ENCODE assay signal across 8 cellular contexts in the genomic region with DNA sequence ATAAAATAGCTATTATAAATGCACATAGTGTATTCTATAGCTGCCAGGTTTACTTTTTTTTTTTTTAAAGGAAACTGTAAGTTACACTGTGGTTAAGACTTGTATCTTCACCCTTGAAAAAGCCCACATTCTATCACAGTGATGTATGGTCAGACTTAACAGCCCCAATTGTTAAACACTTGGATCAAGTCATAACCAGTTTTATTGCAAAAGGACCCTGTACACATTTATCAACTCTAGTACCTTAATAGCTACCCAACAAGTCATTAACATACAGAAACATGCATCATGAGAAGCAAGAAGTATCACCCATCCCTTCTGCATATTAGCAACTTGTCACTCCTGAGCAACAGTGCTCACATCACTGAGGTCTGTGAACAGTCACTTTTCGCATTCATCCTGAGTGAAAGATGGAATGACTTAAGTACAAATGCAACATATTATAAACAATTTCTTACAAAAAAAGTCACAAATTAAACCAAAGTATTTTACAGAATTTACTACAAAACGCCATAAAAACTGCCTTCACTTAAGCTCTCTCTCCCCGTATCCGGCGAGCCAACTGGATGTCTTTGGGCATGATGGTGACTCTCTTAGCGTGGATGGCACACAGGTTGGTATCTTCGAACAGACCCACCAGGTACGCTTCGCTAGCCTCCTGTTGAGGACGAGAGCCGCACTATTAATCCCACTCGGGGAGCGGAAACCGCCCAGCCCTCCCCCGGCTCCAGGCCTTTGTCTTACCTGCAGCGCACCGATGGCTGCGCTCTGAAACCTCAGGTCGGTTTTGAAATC. TPM values are rescaled to one million over a fixed set of nuclear protein-coding genes. Genes with fewer than 3 reads are reported as not detected.
DNase-seq lines count a peak whose midpoint lies in the region; ATAC-seq and TF ChIP-seq lines count a peak whose summit lies in the region.
"Not testable (repeated sequence)": the region's sequence is repeated elsewhere in the genome, so short reads cannot be mapped to it uniquely, and the experiment has no call there.

No MANE protein-coding gene starts in this region.

- peaks cover 13 to 35% (median 27%) of the 10 kb centered on the region in 5 donors for H3K36me3 Mint-ChIP-seq in naive thymus-derived CD4-positive, alpha-beta T cell

- BruUV-seq in Panc1 (replicated peaks; lab: Mats Ljungman, UMichigan), result TSS peak; percentile 87

- not testable (repeated sequence) for TF ChIP-seq CTCF in AG10803 (conservative IDR thresholded peaks at IDR 0.05; ENCODE audit: low read length); HEK293 (tag by site-specific recombination; IDR thresholded peaks at IDR 0.05); Panc1 (IDR thresholded peaks at IDR 0.05); dorsolateral prefrontal cortex (IDR thresholded peaks at IDR 0.05 in 54 of 56, conservative IDR thresholded peaks at IDR 0.05 in 2 of 56; ENCODE audit: low read depth in 1 of 56, partially characterized antibody in 56 of 56)

- POLR2A ChIA-PET in HEK293 (lab: Yijun Ruan, JAX) (interaction anchor here (0.6 to 8.1 kb wide), 11 partner anchors 13 to 258 kb away, joined by 3 to 234 read pairs (median 5); partner anchors contain the start of genes GALK1, TRIM65 and WBP2), Panc1 (lab: Charles Lee) (interaction anchor here (0.6 to 0.9 kb wide), 2 partner anchors 31 to 77 kb away, joined by 3 read pairs; partner anchors contain the start of gene WBP2)
- POLR2A ChIA-PET in naive thymus-derived CD4-positive, alpha-beta T cell (lab: Charles Lee), result interaction anchor here (0.6 to 11.0 kb wide), 22 partner anchors 7 to 975 kb away, joined by 3 to 244 read pairs (median 4); partner anchors contain the start of genes GALK1, MIF4GD, TRIM65 and UNC13D

- WGBS in iPS DF 6.9 (ENCODE audit: insufficient coverage, insufficient read length), result no CpG with 5 or more reads among the region's 19 CpGs

- peaks cover 13% of the 10 kb centered on the region; the same call in 1 of the 2 replicates for H3K4me1 ChIP-seq in HEK293 (ENCODE audit: control insufficient read depth, insufficient read depth, low read length)
- peaks cover 30% of the 10 kb centered on the region for H3K4me1 ChIP-seq in Panc1 (ENCODE audit: control insufficient read depth, insufficient read depth, low read length)
- H3K4me1 ChIP-seq in iPS DF 6.9 (ENCODE audit: control insufficient read depth, insufficient read depth, low read length), result not testable (repeated sequence)
- peaks cover 21 to 25% of the 10 kb centered on the region in 2 donors for H3K4me1 ChIP-seq in naive thymus-derived CD4-positive, alpha-beta T cell (ENCODE audit: control insufficient read depth in 2 of 2, insufficient read depth in 2 of 2, low read length in 2 of 2)

- ATAC-seq in Panc1; naive thymus-derived CD4-positive, alpha-beta T cell: not testable (repeated sequence)

- not testable (repeated sequence) for H3K27me3 ChIP-seq in Panc1 (ENCODE audit: control insufficient read depth, insufficient read depth, low read length); dorsolateral prefrontal cortex; iPS DF 6.9 (ENCODE audit: control insufficient read depth, insufficient read depth, low read length); naive thymus-derived CD4-positive, alpha-beta T cell (ENCODE audit: control insufficient read depth in 2 of 2, insufficient read depth in 2 of 2, low read length in 2 of 2)

- not testable (repeated sequence) for H3K27me3 Mint-ChIP-seq in naive thymus-derived CD4-positive, alpha-beta T cell

- peak overlapping the region; percentile 57 to 95 (median 91) for H3K27ac Mint-ChIP-seq in naive thymus-derived CD4-positive, alpha-beta T cell

- peaks cover 16 to 59% (median 47%) of the 10 kb centered on the region in 7 donors for H3K4me1 Mint-ChIP-seq in naive thymus-derived CD4-positive, alpha-beta T cell

- H3K4me3 Mint-ChIP-seq in naive thymus-derived CD4-positive, alpha-beta T cell, result peak overlapping the region; percentile 83 to 99 (median 96)

- in situ Hi-C loops in Panc1 (cut with HindIII; ENCODE audit: low pct_unique_long_range_greater_than_20kb, low sequenced_read_pairs), result not testable (repeated sequence)

- H3K36me3 ChIP-seq in HEK293 (ENCODE audit: control insufficient read depth in 2 of 2, insufficient read depth in 1 of 2, low read length in 2 of 2), result peaks cover 0 to 49% of the 10 kb centered on the region in 2 experiments; a peak in 2 of 3 replicates
- H3K36me3 ChIP-seq in Panc1 (ENCODE audit: control insufficient read depth, insufficient read depth, low read length), result peaks cover 28% of the 10 kb centered on the region
- peaks cover 15% of the 10 kb centered on the region; the same call in 1 of the 2 replicates for H3K36me3 ChIP-seq in iPS DF 6.9 (ENCODE audit: control insufficient read depth, insufficient read depth, low read length)
- peaks cover 14 to 31% (median 23%) of the 10 kb centered on the region in 3 experiments for H3K36me3 ChIP-seq in naive thymus-derived CD4-positive, alpha-beta T cell (ENCODE audit: control insufficient read depth in 2 of 3, insufficient read depth in 3 of 3, low read length in 3 of 3)

- DNase-seq in AG10803 (ENCODE audit: low read depth); Panc1 (ENCODE audit: low read depth, low spot score); iPS DF 6.9 (ENCODE audit: low read depth, low spot score): not testable (repeated sequence)
- DNase-seq in activated gamma-delta T cell treated with Interleukin-2 at 50 U/mL for 16 hours, result peak; percentile 23
- DNase-seq in dorsolateral prefrontal cortex, result peak in 1 of 10 donors; percentile 45
- DNase-seq in naive thymus-derived CD4-positive, alpha-beta T cell, result peak in 2 of 9 donors; percentile 34 to 36
- DNase-seq in stimulated activated CD8-positive, alpha-beta memory T cell treated with anti-CD3 and anti-CD28 coated beads, Interleukin-4, amount 100 ng/mL, for 48 hours, result peak; percentile 51

- H3K4me3 ChIP-seq in AG10803 (ENCODE audit: low read length) (peak overlapping the region; percentile 91), HEK293 (ENCODE audit: low read depth, low read length) (peak overlapping the region; percentile 72), Panc1 (ENCODE audit: low read depth in 2 of 2, low read length in 2 of 2) (peak overlapping the region; percentile 94 to 95), dorsolateral prefrontal cortex (peak overlapping the region; percentile 58 to 100 (median 94)), iPS DF 6.9 (ENCODE audit: low read length) (peak overlapping the region; percentile 98)
- H3K4me3 ChIP-seq in naive thymus-derived CD4-positive, alpha-beta T cell (ENCODE audit: low read length), result peak overlapping the region; percentile 85

- H3K9me3 ChIP-seq in HEK293 (ENCODE audit: control insufficient read depth, insufficient read depth, low read depth, low read length); Panc1 (ENCODE audit: control insufficient read depth, insufficient read depth, low read depth, low read length); iPS DF 6.9 (ENCODE audit: control insufficient read depth, insufficient read depth, low read length); naive thymus-derived CD4-positive, alpha-beta T cell (ENCODE audit: control insufficient read depth in 2 of 3, low read length in 3 of 3): not testable (repeated sequence)

- CTCF ChIA-PET in HEK293 (lab: Yijun Ruan, JAX), result interaction anchor here (0.6 to 9.4 kb wide), 9 partner anchors 10 to 705 kb away, joined by 3 to 73 read pairs (median 3); partner anchors contain the start of genes GALK1 and RECQL5
- CTCF ChIA-PET in Panc1 (lab: Charles Lee), result interaction anchor here (0.6 kb wide), 1 partner anchor 80 kb away, joined by 7 read pairs; no protein-coding TSS in a partner anchor
- CTCF ChIA-PET in naive thymus-derived CD4-positive, alpha-beta T cell (lab: Charles Lee), result interaction anchor here (0.8 to 1.5 kb wide), 4 partner anchors 10 to 25 kb away, joined by 4 to 8 read pairs (median 4); partner anchors contain the start of gene GALK1

- peak overlapping the region; percentile 94; the same call in 1 of the 2 replicates for H3K27ac ChIP-seq in HEK293 (ENCODE audit: extremely low read depth, low read depth, low read length)
- peak overlapping the region; percentile 92 for H3K27ac ChIP-seq in Panc1 (ENCODE audit: low read length)
- peak overlapping the region; percentile 49 to 99 (median 97) for H3K27ac ChIP-seq in dorsolateral prefrontal cortex
- not testable (repeated sequence) for H3K27ac ChIP-seq in iPS DF 6.9 (ENCODE audit: low read length)
- peak overlapping the region; percentile 98 for H3K27ac ChIP-seq in naive thymus-derived CD4-positive, alpha-beta T cell (ENCODE audit: low read depth, low read length)

- peaks cover 0 to 15% (median 0%) of the 10 kb centered on the region in 11 donors for H3K9me3 Mint-ChIP-seq in naive thymus-derived CD4-positive, alpha-beta T cell

- intact Hi-C loops in Panc1 (cut with micrococcal nuclease; ENCODE audit: unreplicated experiment), result not testable (repeated sequence)
- intact Hi-C loops in dorsolateral prefrontal cortex (cut with DNase I), result loop anchor here in 1 of 2 donors (10.0 kb wide), 2 partner anchors 47 to 117 kb away; partner anchors contain the start of gene TRIM65
- intact Hi-C loops in naive thymus-derived CD4-positive, alpha-beta T cell (cut with micrococcal nuclease), result loop anchor here in 1 of 2 donors (5.0 kb wide), 2 partner anchors 49 to 64 kb away; partner anchors contain the start of gene UNC13D

TF ChIP-seq in HEK293, 187 proteins besides CTCF, POLR2A, EP300 and RAD21:
- peak; percentile 73 for TF ChIP-seq ZBTB17 (tag by site-specific recombination; IDR thresholded peaks at IDR 0.05)

RNA-seq across cellular contexts. Expression of gene UNK, which starts 6.3 kb away (rescaled TPM):
- total RNA-seq in Panc1 (2021; ENCODE audit: unreplicated experiment) (32.1 TPM), dorsolateral prefrontal cortex (10 to 100 TPM; 20.6 to 51.6 (median 29.4) TPM)
- polyA plus RNA-seq in Panc1 (2012; ENCODE audit: insufficient read length), result 24.3 TPM
- 10 to 100 TPM; 32.0 to 49.8 (median 41.0) TPM for total RNA-seq in naive thymus-derived CD4-positive, alpha-beta T cell
- 10 to 100 TPM; 21.5 to 22.1 TPM for polyA plus RNA-seq in naive thymus-derived CD4-positive, alpha-beta T cell

RNA-seq across cellular contexts. Expression of gene GALK1, which starts 13.3 kb away (rescaled TPM):
- total RNA-seq in Panc1 (2021; ENCODE audit: unreplicated experiment) (35.8 TPM), dorsolateral prefrontal cortex (10 to 100 TPM in 114 of 120 experiments, 1 to 10 TPM in 6; 6.0 to 32.0 (median 16.1) TPM)
- 51.2 TPM for polyA plus RNA-seq in Panc1 (2012; ENCODE audit: insufficient read length)
- total RNA-seq in naive thymus-derived CD4-positive, alpha-beta T cell, result 10 to 100 TPM in 4 of 5 experiments, 1 to 10 TPM in 1; 9.9 to 42.9 (median 22.1) TPM
- polyA plus RNA-seq in naive thymus-derived CD4-positive, alpha-beta T cell, result 10 to 100 TPM; 12.8 to 18.9 TPM

RNA-seq across cellular contexts. Expression of gene ITGB4, which starts 57.0 kb away (rescaled TPM):
- total RNA-seq in Panc1 (2021; ENCODE audit: unreplicated experiment), result 100 TPM
- polyA plus RNA-seq in Panc1 (2012; ENCODE audit: insufficient read length), result 115 TPM
- 100 to 1,000 TPM in 39 of 120 experiments, 10 to 100 TPM in 81; 27.8 to 292 (median 83.1) TPM for total RNA-seq in dorsolateral prefrontal cortex
- total RNA-seq in naive thymus-derived CD4-positive, alpha-beta T cell, result 1 to 10 TPM in 3 of 5 experiments, under 1 TPM in 2; 0.49 to 1.8 (median 1.2) TPM
- polyA plus RNA-seq in naive thymus-derived CD4-positive, alpha-beta T cell, result under 1 TPM; 0.09 to 0.35 TPM

Comparison
In these comparisons a context has a peak if more than half of its experiments do, and no peak if none do; other contexts are left out.
1. RNA of gene ITGB4, which starts 57.0 kb away (total RNA-seq): 100 TPM in Panc1 (single experiment) and 27.8 to 292 TPM in dorsolateral prefrontal cortex; 0.49 to 1.8 TPM in naive thymus-derived CD4-positive, alpha-beta T cell; every median in the first group is over 10 times any median in the second.
2. Peak in every context shown above with its lines, with median percentiles within 50 percentile points of each other: H3K4me3 ChIP-seq.